Comparison of ENCODE assay signal across 1 cellular context in genomic region chr18:34542625-34543024, GRCh38.
TF ChIP-seq lines count a peak whose summit lies in the region.

No MANE protein-coding gene starts in this region.

TF ChIP-seq in GM23338, 12 proteins besides CTCF, POLR2A, EP300 and RAD21 (continued from another document):
- no peak for TF ChIP-seq STAT1 (IDR thresholded peaks at IDR 0.05; ENCODE audit: unreplicated experiment)
- TF ChIP-seq REST (IDR thresholded peaks at IDR 0.05; ENCODE audit: unreplicated experiment) = no peak
- no peak for TF ChIP-seq EZH2 (IDR thresholded peaks at IDR 0.05; ENCODE audit: low read depth, unreplicated experiment)
- TF ChIP-seq POLR2AphosphoS5 (IDR thresholded peaks at IDR 0.05; ENCODE audit: low read depth) = no peak
